ENCODE assay signal across 15 cellular contexts in genomic region chr5:103409013-103409670, GRCh38.
DNase-seq lines count a peak whose midpoint lies in the region; ATAC-seq and TF ChIP-seq lines count a peak whose summit lies in the region.
"Had no signal": no experiment of that assay in that cellular context is flagged by ENCODE, and none has a peak within 500 bp of the region (broad histone marks: within the 10 kb centered on the region; RNA-seq: fewer than 3 reads in every experiment).

No MANE protein-coding gene starts in this region.

- H3K4me1 ChIP-seq in parathyroid adenoma, result peaks cover 39% of the 10 kb centered on the region

- no peaks in the 10 kb centered on the region for H3K27me3 ChIP-seq in parathyroid adenoma (ENCODE audit: control insufficient read depth, insufficient read depth, low read length)
- H3K27me3 ChIP-seq: BLaER1 had no signal

- ATAC-seq in HG02840 (IDR thresholded peaks at IDR 0.05; ENCODE audit: low FRiP score, unreplicated experiment), result no peak
- ATAC-seq: HCT116 had no signal

- H3K4me2 ChIP-seq in parathyroid adenoma (ENCODE audit: low read length), result no peak overlapping the region
- H3K4me2 ChIP-seq: BLaER1 had no signal

- no peak for TF ChIP-seq CTCF in parathyroid adenoma (IDR thresholded peaks at IDR 0.05)

- no peak overlapping the region for H3K4me3 ChIP-seq in parathyroid adenoma (ENCODE audit: low read depth, low read length)
- H3K4me3 ChIP-seq: BLaER1 had no signal

- no peaks in the 10 kb centered on the region for H3K36me3 ChIP-seq in parathyroid adenoma (ENCODE audit: control insufficient read depth, insufficient read depth, low read length)
- H3K36me3 ChIP-seq: BLaER1 had no signal

- H3K27ac ChIP-seq in parathyroid adenoma, result peak overlapping the region; percentile 56
- H3K27ac ChIP-seq: BLaER1 had no signal

- H3K9ac ChIP-seq in parathyroid adenoma, result no peak overlapping the region
- H3K9ac ChIP-seq: BLaER1 had no signal

- H3K9me3 ChIP-seq in parathyroid adenoma (ENCODE audit: control insufficient read depth, low read length), result no peaks in the 10 kb centered on the region
- H3K9me3 ChIP-seq: BLaER1 had no signal

- DNase-seq in ELF-1 (ENCODE audit: low read depth, low spot score) (peak; percentile 26), M059J (ENCODE audit: low read depth) (peak; percentile 52), NCI-H2196 (lab: John Stamatoyannopoulos, UW; ENCODE audit: unreplicated experiment) (no peak), AML-193 (lab: John Stamatoyannopoulos, UW) (no peak)
- DNase-seq: CD4-positive, alpha-beta memory T cell; DMS153; DMS79; GF-D8; GOT3; H7; HFFc6 had no signal

- H2AFZ ChIP-seq in parathyroid adenoma, result no peak overlapping the region

- H3K79me2 ChIP-seq in parathyroid adenoma, result no peaks in the 10 kb centered on the region

Comparison
In these comparisons a context has a peak if more than half of its experiments do, and no peak if none do; other contexts are left out.
1. DNase-seq: peak in ELF-1 (single experiment) and M059J (single experiment); none in NCI-H2196 (single experiment) and AML-193 (0 of 2).